ENCODE assay signal across 8 cellular contexts in genomic region chr4:987689-988513, GRCh38. TPM values are rescaled to one million over a fixed set of nuclear protein-coding genes. Genes with fewer than 3 reads are reported as not detected.
DNase-seq lines count a peak whose midpoint lies in the region; ATAC-seq, FAIRE-seq and TF ChIP-seq lines count a peak whose summit lies in the region.

No MANE protein-coding gene starts in this region.

- H3K4me3 ChIP-seq in DND-41 (ENCODE audit: low read depth in 1 of 2, low read length in 2 of 2), result peak overlapping the region; percentile 35 to 61; a peak in 3 of 4 replicates
- peak overlapping the region; percentile 76 for H3K4me3 ChIP-seq in SK-N-MC
- H3K4me3 ChIP-seq in fibroblast of lung (replicated peaks in 1 of 4; ENCODE audit: control extremely low read depth in 1 of 4, insufficient read depth in 1 of 4, low read depth in 3 of 4, low read length in 4 of 4), result peak overlapping the region; percentile 43 to 80 (median 69)
- peak overlapping the region; percentile 49 to 72 for H3K4me3 ChIP-seq in prostate gland

- 52% methylated on average over 35 of the region's 36 CpGs for WGBS in prostate gland

- DNase-seq in DND-41 (no peak), SK-N-MC (ENCODE audit: low read depth, low spot score) (no peak), fibroblast of lung (ENCODE audit: low read depth in 2 of 2) (no peak), prostate gland (ENCODE audit: low spot score) (no peak), GM19239 (ENCODE audit: insufficient read length, low spot score) (no peak), NCI-H1092 (lab: John Stamatoyannopoulos, UW) (no peak), GM19238 (ENCODE audit: insufficient read length, low spot score) (no peak)

- no peak for TF ChIP-seq POLR2A in prostate gland (IDR thresholded peaks at IDR 0.05)

- H3K4me1 ChIP-seq in DND-41 (ENCODE audit: insufficient read depth, low read length) (peaks cover 34% of the 10 kb centered on the region), fibroblast of lung (ENCODE audit: control insufficient read depth, extremely low read depth, insufficient read depth, low read length) (no peaks in the 10 kb centered on the region), prostate gland (replicated peaks) (peaks cover 12% of the 10 kb centered on the region)

- no peak for FAIRE-seq in GM19239 (lab: Jason Lieb, UNC)

- intact Hi-C loops in prostate gland (cut with DNase I), result no loop called here

- H3K36me3 ChIP-seq in DND-41 (ENCODE audit: insufficient read depth, low read length) (peaks cover 31% of the 10 kb centered on the region), SK-N-MC (ENCODE audit: insufficient read depth, low read length) (no peaks in the 10 kb centered on the region), fibroblast of lung (ENCODE audit: control insufficient read depth, insufficient read depth, low read length) (peaks cover 6% of the 10 kb centered on the region), prostate gland (no peaks in the 10 kb centered on the region)

- H2AFZ ChIP-seq in DND-41 (ENCODE audit: low read depth, low read length) (0 out of 2 replicates have a peak overlapping the region, but pooled peaks have one; percentile 63), fibroblast of lung (ENCODE audit: low read length) (no peak overlapping the region)

- TF ChIP-seq CTCF in DND-41 (IDR thresholded peaks at IDR 0.05; ENCODE audit: borderline replicate concordance, extremely low read depth, low read length, poor library complexity, severe bottlenecking), result no peak
- no peak for TF ChIP-seq CTCF in fibroblast of lung (conservative IDR thresholded peaks at IDR 0.05 in 1 of 2, IDR thresholded peaks at IDR 0.05 in 1 of 2; ENCODE audit: low read depth in 1 of 2, low read length in 2 of 2)
- no peak for TF ChIP-seq CTCF in prostate gland (IDR thresholded peaks at IDR 0.05)

- no peaks in the 10 kb centered on the region for H3K9me3 ChIP-seq in DND-41 (ENCODE audit: insufficient read depth, low read length, severe bottlenecking)
- H3K9me3 ChIP-seq in SK-N-MC (ENCODE audit: low read depth, low read length), result no peaks in the 10 kb centered on the region
- no peaks in the 10 kb centered on the region for H3K9me3 ChIP-seq in fibroblast of lung (ENCODE audit: control insufficient read depth, insufficient read depth, low read depth, low read length)
- no peaks in the 10 kb centered on the region for H3K9me3 ChIP-seq in prostate gland

- peaks cover 29% of the 10 kb centered on the region for H4K20me1 ChIP-seq in DND-41 (ENCODE audit: insufficient read depth, low read length)
- H4K20me1 ChIP-seq in fibroblast of lung (ENCODE audit: control insufficient read depth, extremely low read depth, insufficient read depth, low read length), result no peaks in the 10 kb centered on the region

- H3K27me3 ChIP-seq in DND-41 (ENCODE audit: insufficient read depth, low read length, poor library complexity), result no peaks in the 10 kb centered on the region
- no peaks in the 10 kb centered on the region for H3K27me3 ChIP-seq in fibroblast of lung (ENCODE audit: control insufficient read depth, insufficient read depth, low read length)
- H3K27me3 ChIP-seq in prostate gland (replicated peaks; ENCODE audit: insufficient read depth), result no peaks in the 10 kb centered on the region

- peaks cover 27% of the 10 kb centered on the region for H3K79me2 ChIP-seq in DND-41 (ENCODE audit: insufficient read depth, low read length)
- H3K79me2 ChIP-seq in fibroblast of lung (ENCODE audit: control insufficient read depth, insufficient read depth, low read length), result no peaks in the 10 kb centered on the region

- ATAC-seq in DND-41 (ENCODE audit: insufficient read depth, low read depth) (no peak), HG02852 (IDR thresholded peaks at IDR 0.05; ENCODE audit: unreplicated experiment) (no peak)

- H3K9ac ChIP-seq in DND-41 (ENCODE audit: low read depth, low read length) (peak overlapping the region; percentile 65), SK-N-MC (ENCODE audit: insufficient read length) (no peak overlapping the region), fibroblast of lung (ENCODE audit: insufficient read depth, low read length) (no peak overlapping the region)

- peak overlapping the region; percentile 83 for H3K4me2 ChIP-seq in DND-41 (ENCODE audit: insufficient read depth, low read length)
- H3K4me2 ChIP-seq in fibroblast of lung (ENCODE audit: extremely low read depth, insufficient read depth, low read length), result peak overlapping the region; percentile 90

- H3K27ac ChIP-seq in DND-41 (ENCODE audit: low read length) (no peak overlapping the region; the same call in 1 of the 2 replicates), SK-N-MC (no peak overlapping the region), fibroblast of lung (ENCODE audit: insufficient read depth, low read length) (no peak overlapping the region), prostate gland (no peak overlapping the region)

RNA-seq across cellular contexts. Expression of gene IDUA, which starts 1.1 kb away (rescaled TPM):
- total RNA-seq in fibroblast of lung (10.3 and 11.1 TPM in 2 replicates), prostate gland (10 to 100 TPM; 53.6 to 56.8 TPM)
- 2.1 and 3.1 TPM in 2 replicates for polyA plus RNA-seq in fibroblast of lung
- polyA plus RNA-seq in fibroblast of lung (2012), result 5.9 TPM in 2 replicates
- polyA minus RNA-seq in fibroblast of lung (ENCODE audit: low replicate concordance), result 4.8 and 6.4 TPM in 2 replicates

RNA-seq across cellular contexts. Expression of gene SLC26A1, which starts 5.3 kb away (rescaled TPM):
- total RNA-seq in fibroblast of lung (0.26 and 0.33 TPM in 2 replicates), prostate gland (under 1 TPM; 0.27 to 0.34 TPM)
- 0.05 and 0.07 TPM in 2 replicates for polyA plus RNA-seq in fibroblast of lung
- 0.86 and 1.7 TPM in 2 replicates for polyA plus RNA-seq in fibroblast of lung (2012)
- not detected in 2 replicates for polyA minus RNA-seq in fibroblast of lung (ENCODE audit: low replicate concordance)

RNA-seq across cellular contexts. Expression of gene DGKQ, which starts 14.5 kb away (rescaled TPM):
- total RNA-seq in fibroblast of lung, result 11.0 and 13.2 TPM in 2 replicates
- polyA plus RNA-seq in fibroblast of lung, result 2.1 and 3.0 TPM in 2 replicates
- polyA plus RNA-seq in fibroblast of lung (2012), result 4.5 and 7.1 TPM in 2 replicates
- 3.7 and 4.3 TPM in 2 replicates for polyA minus RNA-seq in fibroblast of lung (ENCODE audit: low replicate concordance)
- total RNA-seq in prostate gland, result 10 to 100 TPM; 10.4 to 17.1 TPM

RNA-seq across cellular contexts. Expression of gene FGFRL1, which starts 23.5 kb away (rescaled TPM):
- total RNA-seq in fibroblast of lung (5.6 and 6.1 TPM in 2 replicates), prostate gland (10 to 100 TPM; 26.6 to 29.4 TPM)
- 10.0 and 21.2 TPM in 2 replicates for polyA plus RNA-seq in fibroblast of lung
- polyA plus RNA-seq in fibroblast of lung (2012), result 10.7 and 18.2 TPM in 2 replicates
- 74.1 and 108 TPM in 2 replicates for polyA minus RNA-seq in fibroblast of lung (ENCODE audit: low replicate concordance)

RNA-seq across cellular contexts. Expression of gene TMEM175, which starts 55.6 kb away (rescaled TPM):
- total RNA-seq in fibroblast of lung, result 10.3 and 16.3 TPM in 2 replicates
- polyA plus RNA-seq in fibroblast of lung, result 23.9 and 29.2 TPM in 2 replicates
- polyA plus RNA-seq in fibroblast of lung (2012), result 21.8 and 28.7 TPM in 2 replicates
- polyA minus RNA-seq in fibroblast of lung (ENCODE audit: low replicate concordance), result 47.0 and 77.0 TPM in 2 replicates
- 10 to 100 TPM; 44.1 to 74.6 TPM for total RNA-seq in prostate gland
